ENCODE assay signal across 12 cellular contexts in genomic region chr7:11192506-11192905, GRCh38.
A peak's percentile ranks its signal among the peaks of the same experiment; 100 is the strongest.
DNase-seq lines count a peak whose midpoint lies in the region; ATAC-seq and TF ChIP-seq lines count a peak whose summit lies in the region.
"Had no signal": no experiment of that assay in that cellular context is flagged by ENCODE, and none has a peak within 500 bp of the region (broad histone marks: within the 10 kb centered on the region; RNA-seq: fewer than 3 reads in every experiment).

No MANE protein-coding gene starts in this region.

- H2BK120ac ChIP-seq in mesendoderm (ENCODE audit: low read depth, low read length): no peak overlapping the region

- H2BK15ac ChIP-seq in mesendoderm (replicated peaks; ENCODE audit: low read depth): no peak overlapping the region

- no peak for DNase-seq in activated CD8-positive, alpha-beta memory T cell treated with anti-CD3 and anti-CD28 coated beads, Interleukin-2, amount 10 ng/mL, durations not matched to agents 7 days and 5 days
- DNase-seq in activated CD8-positive, alpha-beta memory T cell treated with anti-CD3 and anti-CD28 coated beads for 24 hours: no peak
- DNase-seq in choroid plexus epithelial cell (ENCODE audit: low read depth) (peak; percentile 72), mesendoderm (no peak), thoracic aorta (ENCODE audit: low spot score) (no peak), GDM1 (lab: John Stamatoyannopoulos, UW) (no peak), midbrain (lab: John Stamatoyannopoulos, UW) (no peak)
- DNase-seq: activated CD4-positive, alpha-beta T cell treated with anti-CD3 and anti-CD28 coated beads for 48 hours had no signal

- no peak overlapping the region for H4K8ac ChIP-seq in mesendoderm (ENCODE audit: low read depth, low read length)

- H3K4me3 ChIP-seq in choroid plexus epithelial cell (ENCODE audit: low read depth, low read length) (peak overlapping the region; percentile 63), mesendoderm (ENCODE audit: low read length) (no peak overlapping the region), thoracic aorta (peak overlapping the region; percentile 65)
- H3K4me3 ChIP-seq: BLaER1 treated with 17β-estradiol and CSF1 and Interleukin-3, amounts not matched to agents 10 nM and 100 nM; cardiac muscle cell had no signal

- no peaks in the 10 kb centered on the region for H3K79me1 ChIP-seq in mesendoderm (ENCODE audit: low read length)

- H3K4me3 Mint-ChIP-seq in activated CD8-positive, alpha-beta memory T cell treated with anti-CD3 and anti-CD28 coated beads, Interleukin-2, amount 10 ng/mL, durations not matched to agents 7 days and 5 days: peak overlapping the region; percentile 6
- H3K4me3 Mint-ChIP-seq: stimulated activated memory B cell treated with anti-CD40 and anti-IgM and Interleukin-4, amounts not matched to agents 10 μg/mL and 1 μg/mL and 100 μg/mL, for 72 hours had no signal

- H3K27ac ChIP-seq in mesendoderm (ENCODE audit: low read depth, low read length): no peak overlapping the region
- H3K27ac ChIP-seq in thoracic aorta: no peak overlapping the region
- H3K27ac ChIP-seq: BLaER1 treated with 17β-estradiol and CSF1 and Interleukin-3, amounts not matched to agents 10 nM and 100 nM; cardiac muscle cell had no signal

- H3K79me2 ChIP-seq in mesendoderm (ENCODE audit: control insufficient read depth, insufficient read depth, low read length): no peaks in the 10 kb centered on the region

- H3K4me1 ChIP-seq in mesendoderm (ENCODE audit: control insufficient read depth, low read depth, low read length): no peaks in the 10 kb centered on the region
- H3K4me1 ChIP-seq in thoracic aorta (ENCODE audit: control insufficient read depth in 1 of 2, low read depth in 2 of 2): peaks cover 8 to 23% of the 10 kb centered on the region in 2 donors
- H3K4me1 ChIP-seq: BLaER1 treated with 17β-estradiol and CSF1 and Interleukin-3, amounts not matched to agents 10 nM and 100 nM had no signal

- no peak for TF ChIP-seq CTCF in choroid plexus epithelial cell (conservative IDR thresholded peaks at IDR 0.05; ENCODE audit: low read depth, low read length)
- no peak for TF ChIP-seq CTCF in thoracic aorta (IDR thresholded peaks at IDR 0.05)

- WGBS in mesendoderm (ENCODE audit: extremely low coverage, insufficient coverage, low lambda C conversion rate): no CpG with 5 or more reads among the region's 5 CpGs

- no peaks in the 10 kb centered on the region for H3K27me3 ChIP-seq in mesendoderm (ENCODE audit: insufficient read depth, low read length, poor library complexity)
- H3K27me3 ChIP-seq in thoracic aorta (replicated peaks; ENCODE audit: insufficient read depth): no peaks in the 10 kb centered on the region
- H3K27me3 ChIP-seq: BLaER1 treated with 17β-estradiol and CSF1 and Interleukin-3, amounts not matched to agents 10 nM and 100 nM; cardiac muscle cell had no signal

- H3K56ac ChIP-seq in mesendoderm (ENCODE audit: low read length): peak overlapping the region; percentile 66

- peaks cover 8% of the 10 kb centered on the region for H3K27me3 Mint-ChIP-seq in activated CD8-positive, alpha-beta memory T cell treated with anti-CD3 and anti-CD28 coated beads, Interleukin-2, amount 10 ng/mL, durations not matched to agents 7 days and 5 days

- H2AK5ac ChIP-seq in mesendoderm (ENCODE audit: low read length): no peak overlapping the region

- H3K36me3 ChIP-seq in mesendoderm (ENCODE audit: control insufficient read depth, insufficient read depth, low read length): no peaks in the 10 kb centered on the region
- H3K36me3 ChIP-seq in thoracic aorta: no peaks in the 10 kb centered on the region
- H3K36me3 ChIP-seq: BLaER1 treated with 17β-estradiol and CSF1 and Interleukin-3, amounts not matched to agents 10 nM and 100 nM; cardiac muscle cell had no signal

- H3K4me1 Mint-ChIP-seq in activated CD8-positive, alpha-beta memory T cell treated with anti-CD3 and anti-CD28 coated beads, Interleukin-2, amount 10 ng/mL, durations not matched to agents 7 days and 5 days: peaks cover 6% of the 10 kb centered on the region
- H3K4me1 Mint-ChIP-seq: stimulated activated memory B cell treated with anti-CD40 and anti-IgM and Interleukin-4, amounts not matched to agents 10 μg/mL and 1 μg/mL and 100 μg/mL, for 72 hours had no signal

- ATAC-seq in activated CD8-positive, alpha-beta memory T cell treated with anti-CD3 and anti-CD28 coated beads, Interleukin-2, amount 10 ng/mL, durations not matched to agents 7 days and 5 days: no peak
- ATAC-seq in thoracic aorta (ENCODE audit: insufficient number of reproducible peaks, low FRiP score, low read depth) (no peak), GM19463 (IDR thresholded peaks at IDR 0.05; ENCODE audit: unreplicated experiment) (no peak)
- ATAC-seq: stimulated activated memory B cell treated with anti-CD40 and anti-IgM and Interleukin-4, amounts not matched to agents 10 μg/mL and 1 μg/mL and 100 μg/mL, for 72 hours had no signal

- H3K4ac ChIP-seq in mesendoderm (ENCODE audit: low read depth, low read length): no peak overlapping the region

- H4K5ac ChIP-seq in mesendoderm (ENCODE audit: low read length): no peak overlapping the region

- H3K4me2 ChIP-seq in mesendoderm (ENCODE audit: low read length): no peak overlapping the region
- H3K4me2 ChIP-seq: BLaER1 treated with 17β-estradiol and CSF1 and Interleukin-3, amounts not matched to agents 10 nM and 100 nM had no signal

- H2BK5ac ChIP-seq in mesendoderm (ENCODE audit: low read length): no peak overlapping the region

- no peaks in the 10 kb centered on the region for H3K36me3 Mint-ChIP-seq in activated CD8-positive, alpha-beta memory T cell treated with anti-CD3 and anti-CD28 coated beads, Interleukin-2, amount 10 ng/mL, durations not matched to agents 7 days and 5 days
- H3K36me3 Mint-ChIP-seq: stimulated activated memory B cell treated with anti-CD40 and anti-IgM and Interleukin-4, amounts not matched to agents 10 μg/mL and 1 μg/mL and 100 μg/mL, for 72 hours had no signal

- peak overlapping the region; percentile 35 for H3K18ac ChIP-seq in mesendoderm (ENCODE audit: low read length)

- peak overlapping the region; percentile 33 for H3K9ac ChIP-seq in mesendoderm (ENCODE audit: low read length)
- H3K9ac ChIP-seq: BLaER1 treated with 17β-estradiol and CSF1 and Interleukin-3, amounts not matched to agents 10 nM and 100 nM had no signal

- CTCF ChIA-PET in activated CD8-positive, alpha-beta memory T cell treated with anti-CD3 and anti-CD28 coated beads, Interleukin-2, amount 10 ng/mL, durations not matched to agents 7 days and 5 days (lab: Charles Lee): no interaction called here

- H3K9me3 Mint-ChIP-seq in activated CD8-positive, alpha-beta memory T cell treated with anti-CD3 and anti-CD28 coated beads, Interleukin-2, amount 10 ng/mL, durations not matched to agents 7 days and 5 days (ENCODE audit: low read depth): no peaks in the 10 kb centered on the region
- H3K9me3 Mint-ChIP-seq: stimulated activated memory B cell treated with anti-CD40 and anti-IgM and Interleukin-4, amounts not matched to agents 10 μg/mL and 1 μg/mL and 100 μg/mL, for 72 hours had no signal

- no peaks in the 10 kb centered on the region for H3K9me3 ChIP-seq in thoracic aorta

- no peak overlapping the region for H3K27ac Mint-ChIP-seq in activated CD8-positive, alpha-beta memory T cell treated with anti-CD3 and anti-CD28 coated beads, Interleukin-2, amount 10 ng/mL, durations not matched to agents 7 days and 5 days
- H3K27ac Mint-ChIP-seq: stimulated activated memory B cell treated with anti-CD40 and anti-IgM and Interleukin-4, amounts not matched to agents 10 μg/mL and 1 μg/mL and 100 μg/mL, for 72 hours had no signal

- H3K23ac ChIP-seq in mesendoderm (ENCODE audit: low read length): no peak overlapping the region
